ENCODE assay signal across 9 cellular contexts in the genomic region with DNA sequence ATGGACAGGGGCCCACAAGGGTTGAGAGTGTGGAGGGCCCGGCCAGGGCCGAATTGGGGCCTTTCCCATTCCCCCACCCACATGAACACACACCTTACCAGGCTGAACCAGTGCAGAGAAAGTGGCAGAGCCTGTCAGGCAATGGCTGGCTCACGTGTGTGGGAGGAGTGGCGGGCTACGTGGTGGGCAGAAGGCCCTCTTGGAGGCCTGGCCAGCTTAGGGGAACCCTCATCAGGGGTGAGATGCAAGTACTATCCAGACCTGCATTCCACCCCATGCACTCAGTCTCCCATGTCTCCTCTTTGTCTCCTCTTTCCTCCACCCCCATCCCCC. TPM values are rescaled to one million over a fixed set of nuclear protein-coding genes. Genes with fewer than 3 reads are reported as not detected.
DNase-seq lines count a peak whose midpoint lies in the region; ATAC-seq, FAIRE-seq and TF ChIP-seq lines count a peak whose summit lies in the region.
"Had no signal": no experiment of that assay in that cellular context is flagged by ENCODE, and none has a peak within 500 bp of the region (broad histone marks: within the 10 kb centered on the region; RNA-seq: fewer than 3 reads in every experiment).

No MANE protein-coding gene starts in this region.

- peak overlapping the region; percentile 88 for H3K27ac ChIP-seq in urinary bladder (ENCODE audit: low read depth)

- WGBS in urinary bladder, result 5% methylated on average over 5 of the region's 5 CpGs

- no peaks in the 10 kb centered on the region for H3K4me1 ChIP-seq in urinary bladder (ENCODE audit: insufficient read depth)

- peak overlapping the region; percentile 75 for H3K4me3 ChIP-seq in choroid plexus epithelial cell (ENCODE audit: low read depth, low read length)
- H3K4me3 ChIP-seq in urinary bladder (ENCODE audit: low read depth, low read length), result peak overlapping the region; percentile 82

- DNase-seq in LHCN-M2 (ENCODE audit: low read depth), result peak; percentile 5
- DNase-seq in choroid plexus epithelial cell (ENCODE audit: low read depth), result peak; percentile 16
- peak; percentile 1 to 5 for DNase-seq in lung microvascular endothelial cell (ENCODE audit: low read depth in 2 of 2)
- no peak for DNase-seq in activated CD4-positive, CD25-positive, alpha-beta regulatory T cell treated with anti-CD3 and anti-CD28 coated beads, Interleukin-2, amount 50 U/mL, for 72 hours
- DNase-seq in RCC 7860 (ENCODE audit: low spot score), result no peak

- peaks cover 3% of the 10 kb centered on the region for H3K36me3 ChIP-seq in urinary bladder (ENCODE audit: insufficient read depth)

- no peak for FAIRE-seq in RCC 7860 (lab: Jason Lieb, UNC)
- FAIRE-seq: TTC549 had no signal

- ATAC-seq in GM19025 (IDR thresholded peaks at IDR 0.05; ENCODE audit: low read depth, unreplicated experiment), result peak; percentile 15
- no peak for ATAC-seq in HG03378 (IDR thresholded peaks at IDR 0.05; ENCODE audit: unreplicated experiment)

- TF ChIP-seq CTCF in choroid plexus epithelial cell (conservative IDR thresholded peaks at IDR 0.05; ENCODE audit: low read depth, low read length), result no peak

RNA-seq across cellular contexts. Expression of a gene that starts 1.0 kb away (rescaled TPM):
- total RNA-seq in LHCN-M2 (2014; rRNA removed) (83.6 and 113 TPM in 2 replicates), lung microvascular endothelial cell (28.1 and 36.9 TPM in 2 replicates), urinary bladder (42.0 TPM)
- 187 TPM for polyA plus RNA-seq in LHCN-M2 (2012)
- polyA plus RNA-seq in urinary bladder, result 620 TPM

RNA-seq across cellular contexts. Expression of a gene that starts 21.5 kb away (rescaled TPM):
- total RNA-seq in LHCN-M2 (2014; rRNA removed), result 38.6 and 39.7 TPM in 2 replicates
- 119 TPM for polyA plus RNA-seq in LHCN-M2 (2012)
- 5.7 and 6.9 TPM in 2 replicates for total RNA-seq in lung microvascular endothelial cell
- 8.8 TPM for total RNA-seq in urinary bladder
- polyA plus RNA-seq in urinary bladder, result 153 TPM

RNA-seq across cellular contexts. Expression of a gene that starts 42.5 kb away (rescaled TPM):
- total RNA-seq in LHCN-M2 (2014; rRNA removed), result 54.0 and 68.4 TPM in 2 replicates
- polyA plus RNA-seq in LHCN-M2 (2012), result 27.2 TPM
- 18.5 and 21.8 TPM in 2 replicates for total RNA-seq in lung microvascular endothelial cell
- 48.1 TPM for total RNA-seq in urinary bladder
- polyA plus RNA-seq in urinary bladder, result 243 TPM

Comparison
In these comparisons a context has a peak if more than half of its experiments do, and no peak if none do; other contexts are left out.
1. DNase-seq: peak in LHCN-M2 (single experiment), choroid plexus epithelial cell (single experiment) and lung microvascular endothelial cell (2 of 2); none in activated CD4-positive, CD25-positive, alpha-beta regulatory T cell treated with anti-CD3 and anti-CD28 coated beads, Interleukin-2, amount 50 U/mL, for 72 hours (single experiment) and RCC 7860 (single experiment).